In genomic region chr10:22723783-22724182, GRCh38 we compare ENCODE assay signal across 9 cellular contexts. TPM values are rescaled to one million over a fixed set of nuclear protein-coding genes. Genes with fewer than 3 reads are reported as not detected.
DNase-seq lines count a peak whose midpoint lies in the region; ATAC-seq and TF ChIP-seq lines count a peak whose summit lies in the region.
"Had no signal": no experiment of that assay in that cellular context is flagged by ENCODE, and none has a peak within 500 bp of the region (broad histone marks: within the 10 kb centered on the region; RNA-seq: fewer than 3 reads in every experiment).

No MANE protein-coding gene starts in this region.

- ATAC-seq in GM19035 (IDR thresholded peaks at IDR 0.05; ENCODE audit: unreplicated experiment) (peak; percentile 65), HG02610 (IDR thresholded peaks at IDR 0.05; ENCODE audit: unreplicated experiment) (peak; percentile 54), HG03432 (IDR thresholded peaks at IDR 0.05; ENCODE audit: unreplicated experiment) (peak; percentile 56)

- intact Hi-C loops in CD14-positive monocyte (cut with micrococcal nuclease): no loop called here

- peak overlapping the region; percentile 54 to 89 for H3K4me3 Mint-ChIP-seq in CD14-positive monocyte
- H3K4me3 Mint-ChIP-seq in activated CD4-positive, alpha-beta memory T cell treated with anti-CD3 and anti-CD28 coated beads, Interleukin-2, amount 10 ng/mL, durations not matched to agents 7 days and 5 days: no peak overlapping the region
- no peak overlapping the region for H3K4me3 Mint-ChIP-seq in T-helper 2 cell treated with Interferon-gamma antibody and Interleukin-4, amounts not matched to agents 5 μg/mL and 100 μg/mL, for 36 hours

- POLR2A ChIA-PET in activated CD4-positive, alpha-beta memory T cell treated with anti-CD3 and anti-CD28 coated beads, Interleukin-2, amount 10 ng/mL, durations not matched to agents 7 days and 5 days (lab: Charles Lee): no interaction called here

- peaks cover 34% of the 10 kb centered on the region for H3K4me1 Mint-ChIP-seq in CD14-positive monocyte
- peaks cover 6% of the 10 kb centered on the region for H3K4me1 Mint-ChIP-seq in activated CD4-positive, alpha-beta memory T cell treated with anti-CD3 and anti-CD28 coated beads, Interleukin-2, amount 10 ng/mL, durations not matched to agents 7 days and 5 days
- peaks cover 3% of the 10 kb centered on the region for H3K4me1 Mint-ChIP-seq in T-helper 2 cell treated with Interferon-gamma antibody and Interleukin-4, amounts not matched to agents 5 μg/mL and 100 μg/mL, for 36 hours (ENCODE audit: low read depth)

- peaks cover 0 to 2% of the 10 kb centered on the region in 2 donors for H3K36me3 Mint-ChIP-seq in CD14-positive monocyte
- H3K36me3 Mint-ChIP-seq in activated CD4-positive, alpha-beta memory T cell treated with anti-CD3 and anti-CD28 coated beads, Interleukin-2, amount 10 ng/mL, durations not matched to agents 7 days and 5 days (ENCODE audit: low read depth): no peaks in the 10 kb centered on the region
- H3K36me3 Mint-ChIP-seq in T-helper 2 cell treated with Interferon-gamma antibody and Interleukin-4, amounts not matched to agents 5 μg/mL and 100 μg/mL, for 36 hours (ENCODE audit: low read depth): no peaks in the 10 kb centered on the region

- peaks cover 0 to 7% (median 3%) of the 10 kb centered on the region in 3 donors for H3K27me3 Mint-ChIP-seq in CD14-positive monocyte (ENCODE audit: low read depth in 3 of 3)
- H3K27me3 Mint-ChIP-seq in activated CD4-positive, alpha-beta memory T cell treated with anti-CD3 and anti-CD28 coated beads, Interleukin-2, amount 10 ng/mL, durations not matched to agents 7 days and 5 days: no peaks in the 10 kb centered on the region
- H3K27me3 Mint-ChIP-seq in T-helper 2 cell treated with Interferon-gamma antibody and Interleukin-4, amounts not matched to agents 5 μg/mL and 100 μg/mL, for 36 hours (ENCODE audit: low read depth): peaks cover 8% of the 10 kb centered on the region

- no peak for TF ChIP-seq CTCF in CD14-positive monocyte (IDR thresholded peaks at IDR 0.05)

- no peaks in the 10 kb centered on the region for H3K9me3 Mint-ChIP-seq in CD14-positive monocyte
- H3K9me3 Mint-ChIP-seq in activated CD4-positive, alpha-beta memory T cell treated with anti-CD3 and anti-CD28 coated beads, Interleukin-2, amount 10 ng/mL, durations not matched to agents 7 days and 5 days: no peaks in the 10 kb centered on the region
- no peaks in the 10 kb centered on the region for H3K9me3 Mint-ChIP-seq in T-helper 2 cell treated with Interferon-gamma antibody and Interleukin-4, amounts not matched to agents 5 μg/mL and 100 μg/mL, for 36 hours

- no peak for DNase-seq in CD14-positive monocyte (ENCODE audit: low spot score)
- DNase-seq in HK-2 (ENCODE audit: unreplicated experiment): no peak
- no peak for DNase-seq in NCI-H2227 treated with DMSO at 0.1 percent for 48 hours (lab: John Stamatoyannopoulos, UW)
- no peak for DNase-seq in activated CD4-positive, alpha-beta memory T cell treated with anti-CD3 and anti-CD28 coated beads, Interleukin-2, amount 10 ng/mL, durations not matched to agents 7 days and 5 days
- no peak for DNase-seq in T-helper 2 cell treated with Interferon-gamma antibody and Interleukin-4, amounts not matched to agents 5 μg/mL and 100 μg/mL, for 36 hours (ENCODE audit: low spot score)
- DNase-seq: NCI-H1694 had no signal

- CTCF ChIA-PET in activated CD4-positive, alpha-beta memory T cell treated with anti-CD3 and anti-CD28 coated beads, Interleukin-2, amount 10 ng/mL, durations not matched to agents 7 days and 5 days (lab: Charles Lee): no interaction called here

- H3K27ac Mint-ChIP-seq in CD14-positive monocyte: peak overlapping the region in 6 of 7 donors; percentile 19 to 82 (median 72)
- H3K27ac Mint-ChIP-seq in activated CD4-positive, alpha-beta memory T cell treated with anti-CD3 and anti-CD28 coated beads, Interleukin-2, amount 10 ng/mL, durations not matched to agents 7 days and 5 days: no peak overlapping the region
- H3K27ac Mint-ChIP-seq in T-helper 2 cell treated with Interferon-gamma antibody and Interleukin-4, amounts not matched to agents 5 μg/mL and 100 μg/mL, for 36 hours: no peak overlapping the region

RNA-seq across cellular contexts. Expression of gene PIP4K2A, which starts 9.4 kb away (rescaled TPM):
- 10 to 100 TPM in 1 of 2 donors, 1 to 10 TPM in 1; 9.7 to 16.6 TPM for polyA plus RNA-seq in CD14-positive monocyte
- 100 to 1,000 TPM; 126 to 137 TPM for total RNA-seq in activated CD4-positive, alpha-beta memory T cell treated with anti-CD3 and anti-CD28 coated beads, Interleukin-2, amount 10 ng/mL, durations not matched to agents 7 days and 5 days

Comparison
In these comparisons a context has a peak if more than half of its experiments do, and no peak if none do; other contexts are left out.
1. H3K27ac Mint-ChIP-seq: peak in CD14-positive monocyte (6 of 7); none in activated CD4-positive, alpha-beta memory T cell treated with anti-CD3 and anti-CD28 coated beads, Interleukin-2, amount 10 ng/mL, durations not matched to agents 7 days and 5 days (single experiment) and T-helper 2 cell treated with Interferon-gamma antibody and Interleukin-4, amounts not matched to agents 5 μg/mL and 100 μg/mL, for 36 hours (single experiment).
2. H3K4me3 Mint-ChIP-seq: peak in CD14-positive monocyte (2 of 2); none in activated CD4-positive, alpha-beta memory T cell treated with anti-CD3 and anti-CD28 coated beads, Interleukin-2, amount 10 ng/mL, durations not matched to agents 7 days and 5 days (single experiment) and T-helper 2 cell treated with Interferon-gamma antibody and Interleukin-4, amounts not matched to agents 5 μg/mL and 100 μg/mL, for 36 hours (single experiment).
3. Peak in every context shown above with its lines, with median percentiles within 50 percentile points of each other: ATAC-seq.